In genomic region chr20:57772349-57772964, GRCh38 we compare ENCODE assay signal across 8 cellular contexts.
DNase-seq lines count a peak whose midpoint lies in the region; ATAC-seq and TF ChIP-seq lines count a peak whose summit lies in the region.

No MANE protein-coding gene starts in this region.

- no peaks in the 10 kb centered on the region for H3K9me3 ChIP-seq in GM23248 (ENCODE audit: low read depth)

- in situ Hi-C loops in GM23248 (cut with MboI) = no loop called here

- H4K20me1 ChIP-seq in GM23248 (ENCODE audit: insufficient read depth) = no peaks in the 10 kb centered on the region

- H3K4me3 ChIP-seq in GM23248 = no peak overlapping the region

- no peaks in the 10 kb centered on the region for H3K79me2 ChIP-seq in GM23248 (ENCODE audit: insufficient read depth)

- H3K9ac ChIP-seq in GM23248 = no peak overlapping the region

- peaks cover 16% of the 10 kb centered on the region for H3K4me1 ChIP-seq in GM23248 (ENCODE audit: insufficient read depth)

- 0 out of 2 replicates have a peak overlapping the region, but pooled peaks have one; percentile 9 for H2AFZ ChIP-seq in GM23248

- H3K9me2 ChIP-seq in GM23248 (ENCODE audit: insufficient read depth) = no peaks in the 10 kb centered on the region

- H3K4me2 ChIP-seq in GM23248 (ENCODE audit: unreplicated experiment) = peak overlapping the region; percentile 37

- no peaks in the 10 kb centered on the region for H3K36me3 ChIP-seq in GM23248 (ENCODE audit: low read depth)

- ATAC-seq in HG03159 (IDR thresholded peaks at IDR 0.05; ENCODE audit: unreplicated experiment) = no peak
- ATAC-seq in HG03097 (IDR thresholded peaks at IDR 0.05; ENCODE audit: low FRiP score, unreplicated experiment) = no peak

- no peak for TF ChIP-seq CTCF in 22Rv1 (IDR thresholded peaks at IDR 0.05)

- DNase-seq in GM23248 (peak; percentile 83), UCSD-AML1 (lab: John Stamatoyannopoulos, UW; ENCODE audit: unreplicated experiment) (peak; percentile 73), iPS DF 19.7 (ENCODE audit: low read depth, low spot score) (peak; percentile 64), NCI-H1417 (lab: John Stamatoyannopoulos, UW) (no peak), NCI-H2081 treated with DMSO at 0.1 percent for 48 hours (lab: John Stamatoyannopoulos, UW) (no peak)

- H3F3A ChIP-seq in GM23248 (ENCODE audit: insufficient read depth) = no peaks in the 10 kb centered on the region

- no peaks in the 10 kb centered on the region for H3K27me3 ChIP-seq in GM23248 (replicated peaks; ENCODE audit: insufficient read depth)

- 41 to 45% methylated on average over 15 of the region's 15 CpGs for WGBS in GM23248 (ENCODE audit: low coverage in 1 of 2, low lambda C conversion rate in 2 of 2, missing lambda C conversion rate in 2 of 2), 2 experiments

- peak overlapping the region; percentile 97 for H3K27ac ChIP-seq in 22Rv1
- H3K27ac ChIP-seq in GM23248 = no peak overlapping the region

Comparison
In these comparisons a context has a peak if more than half of its experiments do, and no peak if none do; other contexts are left out.
1. DNase-seq: peak in GM23248 (single experiment), UCSD-AML1 (single experiment) and iPS DF 19.7 (single experiment); none in NCI-H1417 (0 of 3) and NCI-H2081 treated with DMSO at 0.1 percent for 48 hours (single experiment).